9 cellular contexts compared by ENCODE assay signal in the genomic region with DNA sequence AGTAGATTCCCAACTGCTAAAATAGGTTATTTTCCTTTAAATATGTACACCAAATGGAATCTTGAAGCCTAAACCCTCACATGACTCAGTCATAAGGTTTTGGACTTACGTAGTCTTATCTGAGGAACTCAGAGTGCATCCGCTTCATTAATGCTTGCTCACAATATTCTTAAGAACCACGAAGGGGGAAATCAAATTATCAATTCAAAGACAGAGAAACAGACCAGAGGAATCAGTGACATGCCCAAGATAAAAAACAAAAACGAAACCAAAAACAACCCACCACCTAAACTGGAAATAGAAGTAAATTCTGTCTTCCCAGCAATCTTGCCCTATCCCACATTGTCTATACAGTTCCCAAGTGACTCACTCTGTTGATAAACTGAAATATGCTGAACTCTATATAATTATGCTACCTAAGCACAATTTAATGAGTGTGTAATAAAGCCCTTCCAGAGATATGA.
DNase-seq lines count a peak whose midpoint lies in the region; ATAC-seq and TF ChIP-seq lines count a peak whose summit lies in the region.
"Had no signal": no experiment of that assay in that cellular context is flagged by ENCODE, and none has a peak within 500 bp of the region (broad histone marks: within the 10 kb centered on the region; RNA-seq: fewer than 3 reads in every experiment).

No MANE protein-coding gene starts in this region.

- H3K36me3 Mint-ChIP-seq in activated CD8-positive, alpha-beta memory T cell treated with anti-CD3 and anti-CD28 coated beads, Interleukin-2, amount 10 ng/mL, durations not matched to agents 7 days and 5 days, result peaks cover 28% of the 10 kb centered on the region
- H3K36me3 Mint-ChIP-seq in endodermal cell (ENCODE audit: low read depth), result no peaks in the 10 kb centered on the region

- H3K9me3 ChIP-seq in left ventricle myocardium inferior (replicated peaks), result peaks cover 3% of the 10 kb centered on the region
- H3K9me3 ChIP-seq in tibial nerve, result peaks cover 0 to 6% (median 0%) of the 10 kb centered on the region in 4 donors
- peaks cover 18% of the 10 kb centered on the region for H3K9me3 ChIP-seq in endodermal cell (ENCODE audit: control insufficient read depth, low read length)

- no peak for DNase-seq in activated CD8-positive, alpha-beta memory T cell treated with anti-CD3 and anti-CD28 coated beads, Interleukin-2, amount 10 ng/mL, durations not matched to agents 7 days and 5 days
- no peak for DNase-seq in activated CD8-positive, alpha-beta memory T cell treated with anti-CD3 and anti-CD28 coated beads, Interleukin-2, amount 50 U/mL, for 4 hours
- DNase-seq in astrocyte of the cerebellum (ENCODE audit: low read depth) (peak; percentile 26), left ventricle myocardium inferior (no peak), tibial nerve (ENCODE audit: low spot score in 2 of 2) (no peak), endodermal cell (no peak), NCI-H146 (lab: John Stamatoyannopoulos, UW) (no peak)
- DNase-seq: NCI-H446 treated with DMSO at 0.1 percent for 48 hours had no signal

- peak in 1 of 2 donors; percentile 21 for TF ChIP-seq POLR2A in tibial nerve (IDR thresholded peaks at IDR 0.05)

- H3K4me1 Mint-ChIP-seq in activated CD8-positive, alpha-beta memory T cell treated with anti-CD3 and anti-CD28 coated beads, Interleukin-2, amount 10 ng/mL, durations not matched to agents 7 days and 5 days, result peaks cover 16% of the 10 kb centered on the region
- peaks cover 23% of the 10 kb centered on the region for H3K4me1 Mint-ChIP-seq in endodermal cell

- H3K36me3 ChIP-seq in left ventricle myocardium inferior, result no peaks in the 10 kb centered on the region
- no peaks in the 10 kb centered on the region for H3K36me3 ChIP-seq in tibial nerve
- no peaks in the 10 kb centered on the region for H3K36me3 ChIP-seq in endodermal cell (ENCODE audit: control insufficient read depth, insufficient read depth, low read length)

- H3K4me3 ChIP-seq in astrocyte of the cerebellum (ENCODE audit: low read depth, low read length), result no peak overlapping the region
- H3K4me3 ChIP-seq in left ventricle myocardium inferior, result peak overlapping the region; percentile 50
- H3K4me3 ChIP-seq in tibial nerve, result peak overlapping the region in 3 of 4 donors; percentile 13 to 31 (median 17)
- no peak overlapping the region for H3K4me3 ChIP-seq in endodermal cell (ENCODE audit: low read length)

- TF ChIP-seq EP300 in tibial nerve (IDR thresholded peaks at IDR 0.05), result peak; percentile 22 to 55

- peak overlapping the region; percentile 60 for H3K27ac ChIP-seq in left ventricle myocardium inferior (replicated peaks)
- peak overlapping the region in 2 of 4 donors; percentile 57 to 59 for H3K27ac ChIP-seq in tibial nerve
- no peak overlapping the region for H3K27ac ChIP-seq in endodermal cell (ENCODE audit: low read depth, low read length)

- peaks cover 11% of the 10 kb centered on the region for H3K9me3 Mint-ChIP-seq in activated CD8-positive, alpha-beta memory T cell treated with anti-CD3 and anti-CD28 coated beads, Interleukin-2, amount 10 ng/mL, durations not matched to agents 7 days and 5 days (ENCODE audit: low read depth)
- peaks cover 3% of the 10 kb centered on the region for H3K9me3 Mint-ChIP-seq in endodermal cell

- WGBS in tibial nerve, 2 donors, result 63 to 64% methylated on average over 4 of the region's 4 CpGs
- WGBS in endodermal cell (ENCODE audit: insufficient coverage in 1 of 2, insufficient read length in 1 of 2), 2 experiments, result 91 to 100% methylated on average over 2 to 4 of the region's 4 CpGs

- TF ChIP-seq CTCF in astrocyte of the cerebellum (IDR thresholded peaks at IDR 0.05; ENCODE audit: low read depth, low read length, missing control alignments), result no peak
- TF ChIP-seq CTCF in left ventricle myocardium inferior (IDR thresholded peaks at IDR 0.05; ENCODE audit: borderline replicate concordance), result no peak
- no peak for TF ChIP-seq CTCF in tibial nerve (IDR thresholded peaks at IDR 0.05)
- no peak for TF ChIP-seq CTCF in endodermal cell (conservative IDR thresholded peaks at IDR 0.05)

- peaks cover 21% of the 10 kb centered on the region for H3K4me1 ChIP-seq in left ventricle myocardium inferior
- no peaks in the 10 kb centered on the region for H3K4me1 ChIP-seq in tibial nerve
- H3K4me1 ChIP-seq in endodermal cell (ENCODE audit: control insufficient read depth, insufficient read depth, low read length), result no peaks in the 10 kb centered on the region

- H3K27ac Mint-ChIP-seq in activated CD8-positive, alpha-beta memory T cell treated with anti-CD3 and anti-CD28 coated beads, Interleukin-2, amount 10 ng/mL, durations not matched to agents 7 days and 5 days, result peak overlapping the region; percentile 85
- H3K27ac Mint-ChIP-seq in endodermal cell, result no peak overlapping the region

- peak overlapping the region; percentile 70 for H3K4me3 Mint-ChIP-seq in activated CD8-positive, alpha-beta memory T cell treated with anti-CD3 and anti-CD28 coated beads, Interleukin-2, amount 10 ng/mL, durations not matched to agents 7 days and 5 days
- H3K4me3 Mint-ChIP-seq in endodermal cell, result no peak overlapping the region

- intact Hi-C loops in left ventricle myocardium inferior (cut with micrococcal nuclease), result no loop called here

- H3K27me3 ChIP-seq in left ventricle myocardium inferior (ENCODE audit: low read depth) (no peaks in the 10 kb centered on the region), tibial nerve (no peaks in the 10 kb centered on the region), endodermal cell (ENCODE audit: control insufficient read depth, insufficient read depth, low read length, poor library complexity, severe bottlenecking) (no peaks in the 10 kb centered on the region)

- H3K27me3 Mint-ChIP-seq in activated CD8-positive, alpha-beta memory T cell treated with anti-CD3 and anti-CD28 coated beads, Interleukin-2, amount 10 ng/mL, durations not matched to agents 7 days and 5 days, result no peaks in the 10 kb centered on the region
- H3K27me3 Mint-ChIP-seq in endodermal cell (ENCODE audit: insufficient read depth), result no peaks in the 10 kb centered on the region

- H3K9ac ChIP-seq in endodermal cell (ENCODE audit: extremely low read depth, low read length, poor library complexity, severe bottlenecking), result no peak overlapping the region

- in situ Hi-C loops in astrocyte of the cerebellum (cut with HindIII; ENCODE audit: low sequenced_read_pairs), result no loop called here

- CTCF ChIA-PET in activated CD8-positive, alpha-beta memory T cell treated with anti-CD3 and anti-CD28 coated beads, Interleukin-2, amount 10 ng/mL, durations not matched to agents 7 days and 5 days (lab: Charles Lee), result no interaction called here

- peak; percentile 78 for ATAC-seq in activated CD8-positive, alpha-beta memory T cell treated with anti-CD3 and anti-CD28 coated beads, Interleukin-2, amount 10 ng/mL, durations not matched to agents 7 days and 5 days
- no peak for ATAC-seq in HG03378 (IDR thresholded peaks at IDR 0.05; ENCODE audit: unreplicated experiment)

Comparison
In these comparisons a context has a peak if more than half of its experiments do, and no peak if none do; other contexts are left out.
1. H3K4me3 ChIP-seq: peak in left ventricle myocardium inferior (single experiment) and tibial nerve (3 of 4); none in astrocyte of the cerebellum (single experiment) and endodermal cell (single experiment).